Comparison of ENCODE assay signal across 17 cellular contexts in the genomic region with DNA sequence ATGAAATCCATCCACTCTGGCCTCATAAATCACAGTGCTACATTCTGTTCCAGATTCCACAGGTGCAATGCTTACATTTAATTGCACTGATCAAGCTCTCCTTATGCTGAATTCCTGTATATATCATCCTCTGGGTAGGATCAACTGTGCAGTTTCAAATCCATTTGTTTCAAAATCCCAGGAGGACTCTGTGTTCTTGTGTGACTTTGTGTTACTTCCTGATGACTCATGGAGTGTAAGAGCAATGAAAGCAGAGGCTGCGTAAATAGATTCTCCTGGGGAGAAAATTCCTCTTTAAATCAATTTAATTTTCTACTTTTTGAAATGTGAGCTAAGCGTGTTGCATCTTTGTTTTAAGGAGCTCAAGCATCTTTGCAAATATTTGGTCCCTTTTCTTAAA.
DNase-seq lines count a peak whose midpoint lies in the region; ATAC-seq, FAIRE-seq and TF ChIP-seq lines count a peak whose summit lies in the region.
"Had no signal": no experiment of that assay in that cellular context is flagged by ENCODE, and none has a peak within 500 bp of the region (broad histone marks: within the 10 kb centered on the region; RNA-seq: fewer than 3 reads in every experiment).

No MANE protein-coding gene starts in this region.

- H3K9me3 ChIP-seq in OCI-LY7 (ENCODE audit: low read length) (no peaks in the 10 kb centered on the region), ascending aorta (peaks cover 0 to 17% of the 10 kb centered on the region in 2 donors), kidney (ENCODE audit: control insufficient read depth in 1 of 2, low read length in 2 of 2) (peaks cover 0 to 5% of the 10 kb centered on the region in 2 donors)

- no peaks in the 10 kb centered on the region for H3K9me2 ChIP-seq in OCI-LY7 (ENCODE audit: insufficient read depth, low read length)

- ATAC-seq in SK-N-SH treated with all-trans-retinoic acid at 6 μM for 48 hours: peak; percentile 24; the same call in 1 of the 3 replicates
- ATAC-seq: naive thymus-derived CD4-positive, alpha-beta T cell had no signal

- FAIRE-seq in H54 (lab: Jason Lieb, UNC) (peak; percentile 89), kidney (lab: Jason Lieb, UNC) (no peak)
- FAIRE-seq: D721Med had no signal

- CTCF ChIA-PET in OCI-LY7 (lab: Charles Lee; ENCODE audit: unreplicated experiment): no interaction called here

- H3K4me1 ChIP-seq in OCI-LY7 (ENCODE audit: insufficient read depth, low read length, poor library complexity, severe bottlenecking) (no peaks in the 10 kb centered on the region), ascending aorta (no peaks in the 10 kb centered on the region), kidney (ENCODE audit: control insufficient read depth in 1 of 2, insufficient read depth in 1 of 2, low read depth in 1 of 2, low read length in 2 of 2) (no peaks in the 10 kb centered on the region)
- H3K4me1 ChIP-seq: tibial artery had no signal

- H3K4me3 ChIP-seq in skeletal muscle cell (ENCODE audit: low read depth, low read length) (no peak overlapping the region), OCI-LY7 (ENCODE audit: low read depth, low read length, poor library complexity, severe bottlenecking) (no peak overlapping the region), ascending aorta (no peak overlapping the region), kidney (ENCODE audit: low read length in 2 of 2) (no peak overlapping the region)
- H3K4me3 ChIP-seq: tibial artery had no signal

- H3K36me3 ChIP-seq in OCI-LY7 (ENCODE audit: insufficient read depth, low read length) (no peaks in the 10 kb centered on the region), ascending aorta (no peaks in the 10 kb centered on the region), kidney (ENCODE audit: control insufficient read depth in 1 of 2, insufficient read depth in 2 of 2, low read length in 2 of 2) (no peaks in the 10 kb centered on the region)
- H3K36me3 ChIP-seq: tibial artery had no signal

- H3K9ac ChIP-seq in kidney (ENCODE audit: low read length in 2 of 2): no peak overlapping the region

- intact Hi-C loops in OCI-LY7 (cut with micrococcal nuclease; ENCODE audit: unreplicated experiment): no loop called here
- intact Hi-C loops in ascending aorta (cut with DNase I): no loop called here
- intact Hi-C loops in kidney (cut with DNase I): no loop called here

- no peaks in the 10 kb centered on the region for H3K79me2 ChIP-seq in OCI-LY7 (ENCODE audit: insufficient read depth, low read depth, low read length)

- no peak overlapping the region for H3K4me2 ChIP-seq in OCI-LY7 (ENCODE audit: low read length)

- TF ChIP-seq POLR2A in H54 (IDR thresholded peaks at IDR 0.05; ENCODE audit: low read depth, low read length): no peak

- no peaks in the 10 kb centered on the region for H3K27me3 ChIP-seq in ascending aorta
- H3K27me3 ChIP-seq: tibial artery had no signal

- DNase-seq in H54 (ENCODE audit: insufficient read length, low spot score) (no peak), fibroblast of peridontal ligament (ENCODE audit: extremely low read depth) (peak; percentile 60), skeletal muscle cell (ENCODE audit: low read depth) (peak; percentile 81), OCI-LY7 (ENCODE audit: low spot score) (no peak), ascending aorta (ENCODE audit: low spot score in 2 of 2) (no peak), NCI-H1417 treated with DMSO at 0.1 percent for 48 hours (lab: John Stamatoyannopoulos, UW) (no peak), kidney (no peak)
- DNase-seq: activated T-cell treated with anti-CD3 and anti-CD28 coated beads for 4 hours; anterior cingulate cortex; erythroblast; islet precursor cell; naive thymus-derived CD4-positive, alpha-beta T cell; NCI-H526 treated with DMSO at 0.1 percent for 48 hours; SHP77 treated with DMSO at 0.1 percent for 48 hours; tibial artery had no signal

- TF ChIP-seq CTCF in OCI-LY7 (conservative IDR thresholded peaks at IDR 0.05; ENCODE audit: low read length): no peak
- no peak for TF ChIP-seq CTCF in ascending aorta (IDR thresholded peaks at IDR 0.05)
- TF ChIP-seq CTCF in kidney (IDR thresholded peaks at IDR 0.05; ENCODE audit: borderline replicate concordance, extremely low read depth, insufficient read depth): no peak

- H3K27ac ChIP-seq in OCI-LY7 (ENCODE audit: low read depth, low read length, poor library complexity, severe bottlenecking) (no peak overlapping the region), ascending aorta (no peak overlapping the region), kidney (ENCODE audit: low read depth in 2 of 2, low read length in 2 of 2) (no peak overlapping the region)
- H3K27ac ChIP-seq: tibial artery had no signal

- POLR2A ChIA-PET in OCI-LY7 (lab: Charles Lee): interaction anchor here (1.4 kb wide), 1 partner anchor 42 kb away, joined by 3 read pairs; no protein-coding TSS in a partner anchor

- BruUV-seq in OCI-LY7 (replicated peaks; lab: Mats Ljungman, UMichigan): no TSS peak

- H4K20me1 ChIP-seq in OCI-LY7 (ENCODE audit: insufficient read depth, low read length): no peaks in the 10 kb centered on the region

- H2AFZ ChIP-seq in OCI-LY7 (ENCODE audit: low read length): no peak overlapping the region

TF ChIP-seq in SK-N-SH treated with all-trans-retinoic acid at 6 μM for 48 hours, 23 proteins besides CTCF, POLR2A, EP300 and RAD21:
- TF ChIP-seq, protein P1, sequence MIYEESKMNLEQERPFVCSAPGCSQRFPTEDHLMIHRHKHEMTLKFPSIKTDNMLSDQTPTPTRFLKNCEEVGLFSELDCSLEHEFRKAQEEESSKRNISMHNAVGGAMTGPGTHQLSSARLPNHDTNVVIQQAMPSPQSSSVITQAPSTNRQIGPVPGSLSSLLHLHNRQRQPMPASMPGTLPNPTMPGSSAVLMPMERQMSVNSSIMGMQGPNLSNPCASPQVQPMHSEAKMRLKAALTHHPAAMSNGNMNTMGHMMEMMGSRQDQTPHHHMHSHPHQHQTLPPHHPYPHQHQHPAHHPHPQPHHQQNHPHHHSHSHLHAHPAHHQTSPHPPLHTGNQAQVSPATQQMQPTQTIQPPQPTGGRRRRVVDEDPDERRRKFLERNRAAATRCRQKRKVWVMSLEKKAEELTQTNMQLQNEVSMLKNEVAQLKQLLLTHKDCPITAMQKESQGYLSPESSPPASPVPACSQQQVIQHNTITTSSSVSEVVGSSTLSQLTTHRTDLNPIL (CRISPR knock-in tag; IDR thresholded peaks at IDR 0.05; ENCODE audit: low read depth): no peak
- no peak for TF ChIP-seq ZNF565 (CRISPR knock-in tag; conservative IDR thresholded peaks at IDR 0.05; ENCODE audit: low read depth)
- TF ChIP-seq OSR1 (CRISPR knock-in tag; IDR thresholded peaks at IDR 0.05): no peak
- TF ChIP-seq, protein P2, sequence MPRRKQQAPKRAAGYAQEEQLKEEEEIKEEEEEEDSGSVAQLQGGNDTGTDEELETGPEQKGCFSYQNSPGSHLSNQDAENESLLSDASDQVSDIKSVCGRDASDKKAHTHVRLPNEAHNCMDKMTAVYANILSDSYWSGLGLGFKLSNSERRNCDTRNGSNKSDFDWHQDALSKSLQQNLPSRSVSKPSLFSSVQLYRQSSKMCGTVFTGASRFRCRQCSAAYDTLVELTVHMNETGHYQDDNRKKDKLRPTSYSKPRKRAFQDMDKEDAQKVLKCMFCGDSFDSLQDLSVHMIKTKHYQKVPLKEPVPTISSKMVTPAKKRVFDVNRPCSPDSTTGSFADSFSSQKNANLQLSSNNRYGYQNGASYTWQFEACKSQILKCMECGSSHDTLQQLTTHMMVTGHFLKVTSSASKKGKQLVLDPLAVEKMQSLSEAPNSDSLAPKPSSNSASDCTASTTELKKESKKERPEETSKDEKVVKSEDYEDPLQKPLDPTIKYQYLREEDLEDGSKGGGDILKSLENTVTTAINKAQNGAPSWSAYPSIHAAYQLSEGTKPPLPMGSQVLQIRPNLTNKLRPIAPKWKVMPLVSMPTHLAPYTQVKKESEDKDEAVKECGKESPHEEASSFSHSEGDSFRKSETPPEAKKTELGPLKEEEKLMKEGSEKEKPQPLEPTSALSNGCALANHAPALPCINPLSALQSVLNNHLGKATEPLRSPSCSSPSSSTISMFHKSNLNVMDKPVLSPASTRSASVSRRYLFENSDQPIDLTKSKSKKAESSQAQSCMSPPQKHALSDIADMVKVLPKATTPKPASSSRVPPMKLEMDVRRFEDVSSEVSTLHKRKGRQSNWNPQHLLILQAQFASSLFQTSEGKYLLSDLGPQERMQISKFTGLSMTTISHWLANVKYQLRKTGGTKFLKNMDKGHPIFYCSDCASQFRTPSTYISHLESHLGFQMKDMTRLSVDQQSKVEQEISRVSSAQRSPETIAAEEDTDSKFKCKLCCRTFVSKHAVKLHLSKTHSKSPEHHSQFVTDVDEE (CRISPR knock-in tag; IDR thresholded peaks at IDR 0.05): no peak
- no peak for TF ChIP-seq CSDC2 (CRISPR knock-in tag; IDR thresholded peaks at IDR 0.05)

Comparison
In these comparisons a context has a peak if more than half of its experiments do, and no peak if none do; other contexts are left out.
1. DNase-seq: peak in fibroblast of peridontal ligament (single experiment) and skeletal muscle cell (single experiment); none in H54 (single experiment), OCI-LY7 (single experiment), ascending aorta (0 of 2), NCI-H1417 treated with DMSO at 0.1 percent for 48 hours (single experiment) and kidney (single experiment).